Comparison of ENCODE assay signal across 19 cellular contexts in genomic region chr9:98157372-98157771, GRCh38.
"Had no signal": no experiment of that assay in that cellular context is flagged by ENCODE, and none has a peak within 500 bp of the region (broad histone marks: within the 10 kb centered on the region; RNA-seq: fewer than 3 reads in every experiment).

No MANE protein-coding gene starts in this region.

- H3K27ac ChIP-seq: brain microvascular endothelial cell, cardiac muscle cell had no signal

- ATAC-seq: activated CD4-positive, alpha-beta T cell treated with anti-CD3 and anti-CD28 coated beads for 36 hours had no signal

- H3K36me3 ChIP-seq: brain microvascular endothelial cell, cardiac muscle cell had no signal

- H3K4me3 ChIP-seq: cardiac muscle cell had no signal

- H3K27me3 ChIP-seq: brain microvascular endothelial cell, cardiac muscle cell had no signal

- DNase-seq: activated CD4-positive, alpha-beta memory T cell treated with anti-CD3 and anti-CD28 coated beads, Interleukin-2, amount 10 ng/mL, durations not matched to agents 7 days and 5 days; activated CD4-positive, alpha-beta T cell treated with anti-CD3 and anti-CD28 coated beads for 36 hours; activated CD4-positive, alpha-beta T cell treated with anti-CD3 and anti-CD28 coated beads, Interleukin-2, amount 50 U/mL, for 1 hour; activated CD4-positive, CD25-positive, alpha-beta regulatory T cell; activated naive CD4-positive, alpha-beta T cell; activated T-cell treated with anti-CD3 and anti-CD28 coated beads for 4 hours; activated T-cell treated with anti-CD3 and anti-CD28 coated beads, Interleukin-2, amount 50 U/mL, for 48 hours; brain microvascular endothelial cell; KG1; NCI-H1048; NCI-H146; NCI-H1930; NCI-H2171; NCI-H226; NCI-H526; NCI-H774; SHP77 treated with DMSO at 0.1 percent for 48 hours; T-helper 9 cell had no signal
